In genomic region chr9:12351293-12351852, GRCh38 we compare ENCODE assay signal across 22 cellular contexts.
"Had no signal": no experiment of that assay in that cellular context is flagged by ENCODE, and none has a peak within 500 bp of the region (broad histone marks: within the 10 kb centered on the region; RNA-seq: fewer than 3 reads in every experiment).

No MANE protein-coding gene starts in this region.

- H3K27ac Mint-ChIP-seq: effector memory CD8-positive, alpha-beta T cell; natural killer cell treated with Interleukin-12 subunit alpha and Interleukin-12 subunit beta and Interleukin-15 and Interleukin-18, amount 100 ng/mL, for 72 hours; stimulated activated naive B cell treated with anti-CD40 and anti-IgM and Interleukin-4, amounts not matched to agents 10 μg/mL and 1 μg/mL and 100 μg/mL, for 72 hours; stimulated activated naive CD8-positive, alpha-beta T cell treated with anti-CD3 and anti-CD28 coated beads, Interleukin-15, amount 100 ng/mL, for 72 hours had no signal

- H3K4me1 ChIP-seq: esophagus squamous epithelium, gastroesophageal sphincter, psoas muscle, right lobe of liver, spleen, testis, transverse colon had no signal

- H3K27ac ChIP-seq: esophagus squamous epithelium, gastroesophageal sphincter, neutrophil, psoas muscle, right lobe of liver, spleen, testis, transverse colon had no signal

- ATAC-seq: effector memory CD8-positive, alpha-beta T cell; gastroesophageal sphincter; left ventricle myocardium superior; natural killer cell treated with Interleukin-12 subunit alpha and Interleukin-12 subunit beta and Interleukin-15 and Interleukin-18, amount 100 ng/mL, for 72 hours; psoas muscle; right lobe of liver; stimulated activated naive B cell treated with anti-CD40 and anti-IgM and Interleukin-4, amounts not matched to agents 10 μg/mL and 1 μg/mL and 100 μg/mL, for 72 hours; stimulated activated naive CD8-positive, alpha-beta T cell treated with anti-CD3 and anti-CD28 coated beads, Interleukin-15, amount 100 ng/mL, for 72 hours had no signal

- H3K4me3 Mint-ChIP-seq: effector memory CD8-positive, alpha-beta T cell; natural killer cell treated with Interleukin-12 subunit alpha and Interleukin-12 subunit beta and Interleukin-15 and Interleukin-18, amount 100 ng/mL, for 72 hours; stimulated activated naive B cell treated with anti-CD40 and anti-IgM and Interleukin-4, amounts not matched to agents 10 μg/mL and 1 μg/mL and 100 μg/mL, for 72 hours; stimulated activated naive CD8-positive, alpha-beta T cell treated with anti-CD3 and anti-CD28 coated beads, Interleukin-15, amount 100 ng/mL, for 72 hours had no signal

- H3K27me3 Mint-ChIP-seq: effector memory CD8-positive, alpha-beta T cell; natural killer cell treated with Interleukin-12 subunit alpha and Interleukin-12 subunit beta and Interleukin-15 and Interleukin-18, amount 100 ng/mL, for 72 hours; stimulated activated naive B cell treated with anti-CD40 and anti-IgM and Interleukin-4, amounts not matched to agents 10 μg/mL and 1 μg/mL and 100 μg/mL, for 72 hours; stimulated activated naive CD8-positive, alpha-beta T cell treated with anti-CD3 and anti-CD28 coated beads, Interleukin-15, amount 100 ng/mL, for 72 hours had no signal

- H3K36me3 ChIP-seq: esophagus squamous epithelium, gastroesophageal sphincter, neutrophil, right lobe of liver, spleen, transverse colon had no signal

- H3K9me3 ChIP-seq: esophagus squamous epithelium, gastroesophageal sphincter, neutrophil, psoas muscle, right lobe of liver, testis, transverse colon had no signal

- H3K4me1 Mint-ChIP-seq: stimulated activated naive B cell treated with anti-CD40 and anti-IgM and Interleukin-4, amounts not matched to agents 10 μg/mL and 1 μg/mL and 100 μg/mL, for 72 hours; stimulated activated naive CD8-positive, alpha-beta T cell treated with anti-CD3 and anti-CD28 coated beads, Interleukin-15, amount 100 ng/mL, for 72 hours had no signal

- H3K4me3 ChIP-seq: esophagus squamous epithelium, gastroesophageal sphincter, lung, psoas muscle, right lobe of liver, spleen, testis, transverse colon had no signal

- H3K36me3 Mint-ChIP-seq: stimulated activated naive B cell treated with anti-CD40 and anti-IgM and Interleukin-4, amounts not matched to agents 10 μg/mL and 1 μg/mL and 100 μg/mL, for 72 hours had no signal

- H3K27me3 ChIP-seq: esophagus squamous epithelium, gastroesophageal sphincter, neutrophil, right lobe of liver, spleen, testis, transverse colon had no signal

- DNase-seq: effector memory CD8-positive, alpha-beta T cell; esophagus squamous epithelium; foreskin fibroblast; glutamatergic neuron; left ventricle myocardium superior; mesenchymal stem cell; midbrain; psoas muscle; retina; right lobe of liver; spleen; stimulated activated CD4-positive, alpha-beta T cell treated with anti-CD3 and anti-CD28 coated beads, Interleukin-15, amount 100 ng/mL, for 24 hours; stimulated activated CD4-positive, alpha-beta T cell treated with anti-CD3 and anti-CD28 coated beads, Interleukin-1b, Interleukin-23, amount 100 ng/mL, for 48 hours; stimulated activated CD4-positive, alpha-beta T cell treated with anti-CD3 and anti-CD28 coated beads, Interleukin-4, amount 100 ng/mL, for 4 hours; stimulated activated naive B cell treated with anti-CD40 and anti-IgM and Interleukin-4, amounts not matched to agents 10 μg/mL and 1 μg/mL and 100 μg/mL, for 72 hours; stimulated activated naive CD8-positive, alpha-beta T cell treated with anti-CD3 and anti-CD28 coated beads, Interleukin-15, amount 100 ng/mL, for 72 hours; testis; transverse colon had no signal
